9 cellular contexts compared by ENCODE assay signal in the genomic region with DNA sequence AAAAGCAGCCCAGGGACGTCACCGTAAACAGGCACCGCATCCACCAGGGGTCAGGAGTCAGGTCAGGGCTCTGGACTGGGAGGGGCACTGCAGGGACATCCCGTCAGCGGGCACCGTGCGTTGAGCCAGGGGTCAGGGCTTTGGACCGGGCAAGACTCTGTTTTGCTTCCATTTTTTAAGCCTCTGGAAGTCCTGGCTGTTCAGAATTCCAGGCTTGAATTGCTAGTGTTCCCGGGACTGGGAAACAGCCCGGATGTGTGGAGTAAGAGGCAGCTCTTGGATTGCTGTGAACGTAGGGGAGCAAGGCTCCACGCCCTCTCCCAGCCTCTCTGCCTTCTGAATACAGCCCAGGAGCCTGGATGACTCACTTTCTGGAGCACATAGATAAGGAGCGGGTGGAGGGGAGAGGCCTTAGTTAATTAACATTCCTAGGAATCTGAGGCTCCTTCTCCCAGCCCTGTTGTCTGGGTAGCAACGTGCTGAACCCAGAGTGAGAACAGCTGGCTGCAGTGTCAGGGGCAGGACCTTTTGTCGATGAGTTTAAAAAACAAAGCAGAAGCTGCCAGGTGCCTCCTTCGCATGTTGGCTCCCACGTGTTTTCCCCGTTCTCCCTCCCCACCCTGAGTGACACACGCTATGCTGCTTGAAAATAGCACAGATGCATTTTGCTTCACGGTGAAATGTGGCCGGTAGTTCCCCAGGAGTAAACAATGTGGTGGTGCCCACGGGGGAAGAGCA. TPM values are rescaled to one million over a fixed set of nuclear protein-coding genes. Genes with fewer than 3 reads are reported as not detected.
DNase-seq lines count a peak whose midpoint lies in the region; ATAC-seq and TF ChIP-seq lines count a peak whose summit lies in the region.
"Had no signal": no experiment of that assay in that cellular context is flagged by ENCODE, and none has a peak within 500 bp of the region (broad histone marks: within the 10 kb centered on the region; RNA-seq: fewer than 3 reads in every experiment).

No MANE protein-coding gene starts in this region.

- H3K9ac ChIP-seq in iPS-20b (ENCODE audit: low read depth, low read length) = peak overlapping the region; percentile 64; the same call in 1 of the 2 replicates

- H3K36me3 Mint-ChIP-seq in brain = peaks cover 38% of the 10 kb centered on the region

- peak; percentile 58 for ATAC-seq in GM21529 (IDR thresholded peaks at IDR 0.05; ENCODE audit: unreplicated experiment)
- ATAC-seq in HG03378 (IDR thresholded peaks at IDR 0.05; ENCODE audit: unreplicated experiment) = no peak

- H3K27ac ChIP-seq in iPS-20b (ENCODE audit: low read length) (peak overlapping the region; percentile 81), sigmoid colon (peak overlapping the region; percentile 68 to 89 (median 85))
- H3K27ac ChIP-seq: VCaP had no signal

- peak overlapping the region; percentile 30 to 65 (median 56) for H3K4me3 Mint-ChIP-seq in brain

- 9 to 36% methylated on average over 22 of the region's 22 CpGs for WGBS in sigmoid colon, 2 donors

- peak overlapping the region; percentile 73 to 94 (median 87) for H3K27ac Mint-ChIP-seq in brain

- peak overlapping the region; percentile 51; the same call in 1 of the 2 replicates for H3K4me3 ChIP-seq in iPS-20b (ENCODE audit: low read length)
- peak overlapping the region in 3 of 4 donors; percentile 3 to 35 (median 27) for H3K4me3 ChIP-seq in sigmoid colon

- H3K27me3 Mint-ChIP-seq in brain = no peaks in the 10 kb centered on the region

- no peaks in the 10 kb centered on the region for H3K27me3 ChIP-seq in iPS-20b (ENCODE audit: insufficient read depth, low read length)
- no peaks in the 10 kb centered on the region for H3K27me3 ChIP-seq in sigmoid colon

- no peaks in the 10 kb centered on the region for H3K9me3 ChIP-seq in iPS-20b (ENCODE audit: insufficient read depth, low read depth, low read length)
- H3K9me3 ChIP-seq in sigmoid colon = no peaks in the 10 kb centered on the region

- H3K4me1 Mint-ChIP-seq in brain = peaks cover 48% of the 10 kb centered on the region

- peaks cover 20% of the 10 kb centered on the region for H3K4me1 ChIP-seq in iPS-20b (ENCODE audit: insufficient read depth, low read length)
- H3K4me1 ChIP-seq in sigmoid colon = peaks cover 0 to 34% (median 22%) of the 10 kb centered on the region in 4 donors

- H3K36me3 ChIP-seq in iPS-20b (ENCODE audit: insufficient read depth, low read depth, low read length) (no peaks in the 10 kb centered on the region), sigmoid colon (no peaks in the 10 kb centered on the region)

- TF ChIP-seq POLR2A in sigmoid colon (IDR thresholded peaks at IDR 0.05) = no peak

- peak; percentile 68 for DNase-seq in DMS53 (lab: John Stamatoyannopoulos, UW)
- DNase-seq in NCI-H187 treated with DMSO at 0.1 percent for 48 hours (lab: John Stamatoyannopoulos, UW) = peak; percentile 64
- DNase-seq in sigmoid colon = peak; percentile 95
- DNase-seq in NOMO-1 treated with DMSO at 0.1 percent for 48 hours (lab: John Stamatoyannopoulos, UW; ENCODE audit: unreplicated experiment) = no peak

- TF ChIP-seq CTCF in brain (conservative IDR thresholded peaks at IDR 0.05) (no peak), sigmoid colon (IDR thresholded peaks at IDR 0.05) (no peak)

- TF ChIP-seq EP300 in sigmoid colon (IDR thresholded peaks at IDR 0.05) = peak in 2 of 4 donors; percentile 34 to 43

- peaks cover 7 to 22% (median 14%) of the 10 kb centered on the region in 5 experiments for H3K9me3 Mint-ChIP-seq in brain

- intact Hi-C loops in sigmoid colon (cut with DNase I) = loop anchor here (1.0 to 10.0 kb wide), 3 partner anchors 21 to 133 kb away; partner anchors contain the start of gene ATP11A

RNA-seq across cellular contexts. Expression of gene ATP11A, which starts 21.9 kb away (rescaled TPM):
- polyA plus RNA-seq in brain (ENCODE audit: insufficient read depth, low read depth, low replicate concordance) (52.1 TPM), sigmoid colon (1 to 10 TPM in 2 of 3 donors, under 1 TPM in 1; 0.69 to 8.5 (median 3.0) TPM)
- 10 to 100 TPM in 2 of 4 donors, 1 to 10 TPM in 2; 9.6 to 22.9 (median 15.9) TPM for total RNA-seq in sigmoid colon
